In the genomic region with DNA sequence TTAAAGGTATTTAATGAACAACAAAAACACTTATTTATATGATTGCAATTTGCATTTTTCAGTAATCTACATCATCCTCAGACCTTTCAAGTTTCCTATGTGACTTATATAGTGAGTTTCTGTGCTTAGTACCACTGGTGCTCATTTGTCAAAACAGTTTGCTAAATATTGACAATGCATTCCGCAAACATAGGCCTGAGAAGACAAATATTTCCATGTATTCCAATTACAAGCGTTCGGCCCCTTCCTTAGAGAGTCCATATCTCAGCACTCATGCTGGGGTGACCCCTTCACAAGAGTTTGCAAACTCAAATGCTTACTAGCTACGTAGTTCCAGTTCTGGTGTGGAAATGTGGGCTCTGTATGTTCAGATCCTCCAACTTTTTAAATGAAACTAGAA, we compare ENCODE assay signal across 24 cellular contexts. TPM values are rescaled to one million over a fixed set of nuclear protein-coding genes. Genes with fewer than 3 reads are reported as not detected.
"Had no signal": no experiment of that assay in that cellular context is flagged by ENCODE, and none has a peak within 500 bp of the region (broad histone marks: within the 10 kb centered on the region; RNA-seq: fewer than 3 reads in every experiment).

No MANE protein-coding gene starts in this region.

- DNase-seq: cortex of kidney, esophagus squamous epithelium, gastrocnemius medialis, hippocampal formation, left lung, left ventricle myocardium superior, lower lobe of right lung had no signal

- H3K4me1 Mint-ChIP-seq: mesothelial cell of epicardium, naive B cell had no signal

- H3K9me3 ChIP-seq: colonic mucosa, esophagus squamous epithelium, gastrocnemius medialis, heart right ventricle, left lung, lower lobe of right lung, mucosa of descending colon had no signal

- H3K4me3 ChIP-seq: colonic mucosa, esophagus squamous epithelium, gastrocnemius medialis, heart right ventricle, left lung, lower lobe of right lung, mucosa of descending colon had no signal

- H3K27ac ChIP-seq: colonic mucosa, epithelial cell of prostate, esophagus squamous epithelium, gastrocnemius medialis, heart right ventricle, left lung, lower lobe of right lung had no signal

- H3K27me3 ChIP-seq: colonic mucosa, gastrocnemius medialis, left lung had no signal

- H3K36me3 Mint-ChIP-seq: mesothelial cell of epicardium, naive B cell had no signal

- FAIRE-seq: endometrium, islet of Langerhans had no signal

- ATAC-seq: heart right ventricle, left ventricle myocardium superior had no signal

- H3K4me1 ChIP-seq: colonic mucosa, esophagus squamous epithelium, gastrocnemius medialis, heart right ventricle, left lung, lower lobe of right lung had no signal

- H3K36me3 ChIP-seq: colonic mucosa, esophagus squamous epithelium, gastrocnemius medialis, heart right ventricle, left lung, lower lobe of right lung had no signal

- H3K4me3 Mint-ChIP-seq: dendritic cell treated with granulocyte-macrophage colony-stimulating factor and Interleukin-4, amounts not matched to agents 40 ng/mL and 50 ng/mL, for 4 days; effector memory CD8-positive, alpha-beta T cell; endodermal cell; mesothelial cell of epicardium; naive B cell had no signal

- H3K9me3 Mint-ChIP-seq: dendritic cell treated with granulocyte-macrophage colony-stimulating factor and Interleukin-4, amounts not matched to agents 40 ng/mL and 50 ng/mL, for 4 days; effector memory CD8-positive, alpha-beta T cell; endodermal cell; mesothelial cell of epicardium; naive B cell had no signal

- H3K27ac Mint-ChIP-seq: dendritic cell treated with granulocyte-macrophage colony-stimulating factor and Interleukin-4, amounts not matched to agents 40 ng/mL and 50 ng/mL, for 4 days; effector memory CD8-positive, alpha-beta T cell; endodermal cell; mesothelial cell of epicardium; naive B cell had no signal

RNA-seq across cellular contexts. Expression of a gene that starts 56.1 kb away (rescaled TPM):
- total RNA-seq: colonic mucosa, dermis microvascular lymphatic vessel endothelial cell, esophagus mucosa, glomerular endothelial cell, heart right ventricle, left colon, left ventricle myocardium superior, lower leg skin, lung microvascular endothelial cell, mesothelial cell of epicardium, mucosa of descending colon had no signal
